In genomic region chr6:5121479-5121878, GRCh38 we compare ENCODE assay signal across 31 cellular contexts. TPM values are rescaled to one million over a fixed set of nuclear protein-coding genes. Genes with fewer than 3 reads are reported as not detected.
DNase-seq lines count a peak whose midpoint lies in the region; ATAC-seq and TF ChIP-seq lines count a peak whose summit lies in the region.
"Had no signal": no experiment of that assay in that cellular context is flagged by ENCODE, and none has a peak within 500 bp of the region (broad histone marks: within the 10 kb centered on the region; RNA-seq: fewer than 3 reads in every experiment).

No MANE protein-coding gene starts in this region.

- no peaks in the 10 kb centered on the region for H3K36me3 Mint-ChIP-seq in neural progenitor cell

- DNase-seq in MV-4-11 (lab: John Stamatoyannopoulos, UW), result peak; percentile 9
- peak; percentile 54 to 69 for DNase-seq in heart right ventricle
- peak; percentile 96 for DNase-seq in left lobe of liver (ENCODE audit: low spot score)
- no peak for DNase-seq in neural progenitor cell (ENCODE audit: low spot score)
- DNase-seq in smooth muscle cell (lab: John Stamatoyannopoulos, UW; ENCODE audit: unreplicated experiment), result no peak
- DNase-seq in central memory CD4-positive, alpha-beta T cell, result no peak
- DNase-seq in kidney glomerular epithelial cell (lab: John Stamatoyannopoulos, UW), result no peak
- DNase-seq in HT-29 (ENCODE audit: low spot score), result no peak
- DNase-seq: 8988T; ACHN; BE2C; Calu3; CD8-positive, alpha-beta memory T cell; DMS79 treated with DMSO at 0.1 percent for 48 hours; MM.1S; NCI-H1048; NCI-H1417; NCI-H187; NCI-H2081 treated with DMSO at 0.1 percent for 48 hours; NCI-H2171; NCI-H226; NCI-H524; NCI-H748 treated with DMSO at 0.1 percent for 48 hours; NK-92 treated with Interleukin-12 subunit alpha and Interleukin-12 subunit beta, amount 100 ng/mL, for 24 hours; PC-3 had no signal

- H3K9ac ChIP-seq in neural progenitor cell (no peak overlapping the region), smooth muscle cell (ENCODE audit: low read depth) (no peak overlapping the region)
- H3K9ac ChIP-seq: KMS-11 had no signal

- intact Hi-C loops in heart right ventricle (cut with DNase I), result loop anchor here in 1 of 10 donors (5.0 kb wide), 1 partner anchor 44 kb away; no protein-coding TSS in a partner anchor

- H4K20me1 ChIP-seq in neural progenitor cell (ENCODE audit: low read depth) (no peaks in the 10 kb centered on the region), smooth muscle cell (ENCODE audit: low read depth) (peaks cover 8% of the 10 kb centered on the region)

- H3K27ac ChIP-seq in heart right ventricle (peak overlapping the region in 5 of 10 donors; percentile 22 to 59 (median 48)), neural progenitor cell (no peak overlapping the region), smooth muscle cell (ENCODE audit: low read depth) (no peak overlapping the region)
- H3K27ac ChIP-seq: KMS-11, SJSA1 had no signal

- 48 to 52% methylated on average over 6 of the region's 6 CpGs for WGBS in heart right ventricle, 2 donors
- WGBS in smooth muscle cell (ENCODE audit: low lambda C conversion rate), result 84% methylated on average over 6 of the region's 6 CpGs

- H3K27ac Mint-ChIP-seq in neural progenitor cell, result peak overlapping the region; percentile 60
- H3K27ac Mint-ChIP-seq: CD14-positive monocyte; CD8-positive, alpha-beta memory T cell; IgD-negative memory B cell had no signal

- H3F3A ChIP-seq in neural progenitor cell (ENCODE audit: low read depth) (no peaks in the 10 kb centered on the region), smooth muscle cell (ENCODE audit: low read depth) (peaks cover 3% of the 10 kb centered on the region)

- H3K4me1 ChIP-seq in heart right ventricle, result peaks cover 0 to 19% (median 7%) of the 10 kb centered on the region in 9 donors
- no peaks in the 10 kb centered on the region for H3K4me1 ChIP-seq in neural progenitor cell
- peaks cover 6% of the 10 kb centered on the region for H3K4me1 ChIP-seq in smooth muscle cell (ENCODE audit: low read depth)
- H3K4me1 ChIP-seq: BE2C had no signal

- TF ChIP-seq CTCF in heart right ventricle (IDR thresholded peaks at IDR 0.05) (no peak), neural progenitor cell (IDR thresholded peaks at IDR 0.05) (no peak), smooth muscle cell (IDR thresholded peaks at IDR 0.05; ENCODE audit: borderline replicate concordance, insufficient read depth, poor library complexity, severe bottlenecking) (no peak)

- H3K4me1 Mint-ChIP-seq in neural progenitor cell, result peaks cover 3% of the 10 kb centered on the region

- no peaks in the 10 kb centered on the region for H3K36me3 ChIP-seq in heart right ventricle
- no peaks in the 10 kb centered on the region for H3K36me3 ChIP-seq in neural progenitor cell
- H3K36me3 ChIP-seq in smooth muscle cell (ENCODE audit: low read depth), result no peaks in the 10 kb centered on the region
- H3K36me3 ChIP-seq: BE2C, SJSA1 had no signal

- H3K9me3 ChIP-seq in heart right ventricle (no peaks in the 10 kb centered on the region), neural progenitor cell (ENCODE audit: low read depth) (no peaks in the 10 kb centered on the region), smooth muscle cell (replicated peaks; ENCODE audit: low read depth) (no peaks in the 10 kb centered on the region)
- H3K9me3 ChIP-seq: BE2C, SJSA1 had no signal

- no peak overlapping the region for H3K4me2 ChIP-seq in neural progenitor cell
- no peak overlapping the region for H3K4me2 ChIP-seq in smooth muscle cell
- H3K4me2 ChIP-seq: KMS-11 had no signal

- H2AFZ ChIP-seq in neural progenitor cell (replicated peaks) (no peak overlapping the region), smooth muscle cell (ENCODE audit: low read depth) (no peak overlapping the region)

- no peaks in the 10 kb centered on the region for H3K27me3 Mint-ChIP-seq in neural progenitor cell (ENCODE audit: insufficient read depth, low read depth)
- H3K27me3 Mint-ChIP-seq: CD8-positive, alpha-beta memory T cell; IgD-negative memory B cell had no signal

- no peak overlapping the region for H3K4me3 ChIP-seq in heart right ventricle
- H3K4me3 ChIP-seq in neural progenitor cell, result no peak overlapping the region
- no peak overlapping the region for H3K4me3 ChIP-seq in smooth muscle cell
- H3K4me3 ChIP-seq: SJSA1 had no signal

- H3K79me2 ChIP-seq in neural progenitor cell (ENCODE audit: low read depth) (no peaks in the 10 kb centered on the region), smooth muscle cell (ENCODE audit: low read depth) (no peaks in the 10 kb centered on the region)

- H3K4me3 Mint-ChIP-seq in neural progenitor cell, result no peak overlapping the region
- H3K4me3 Mint-ChIP-seq: CD14-positive monocyte; CD8-positive, alpha-beta memory T cell; IgD-negative memory B cell had no signal

- ATAC-seq in heart right ventricle (peak; percentile 28 to 98 (median 92)), left lobe of liver (peak; percentile 80)
- ATAC-seq: HCT116, PC-3 had no signal

- no peaks in the 10 kb centered on the region for H3K9me3 Mint-ChIP-seq in neural progenitor cell
- H3K9me3 Mint-ChIP-seq: CD8-positive, alpha-beta memory T cell; IgD-negative memory B cell had no signal

- H3K27me3 ChIP-seq in heart right ventricle (no peaks in the 10 kb centered on the region), neural progenitor cell (no peaks in the 10 kb centered on the region), smooth muscle cell (ENCODE audit: low read depth) (no peaks in the 10 kb centered on the region)
- H3K27me3 ChIP-seq: BE2C, SJSA1 had no signal

RNA-seq across cellular contexts. Expression of gene PPP1R3G, which starts 36.3 kb away (rescaled TPM):
- total RNA-seq in heart right ventricle, result 10 to 100 TPM in 3 of 10 donors, 1 to 10 TPM in 7; 6.3 to 12.2 (median 9.2) TPM
- polyA plus RNA-seq in heart right ventricle, result 1 to 10 TPM; 3.8 to 5.5 TPM
- total RNA-seq in left lobe of liver, result 0.40 TPM
- 0.15 and 0.36 TPM in 2 replicates for total RNA-seq in neural progenitor cell (ENCODE audit: low replicate concordance)
- total RNA-seq in smooth muscle cell, result 0.63 and 1.4 TPM in 2 replicates
- 1.4 and 1.8 TPM in 2 replicates for polyA plus RNA-seq in smooth muscle cell
- total RNA-seq in HT-29 (2014; rRNA removed; shearing (Covaris generic)), result 0.03 TPM in 1 of 2 replicates, not detected in the other
- total RNA-seq: CD8-positive, alpha-beta memory T cell; H4 had no signal
- polyA plus RNA-seq: CD8-positive, alpha-beta memory T cell had no signal

Comparison
In these comparisons a context has a peak if more than half of its experiments do, and no peak if none do; other contexts are left out.
1. DNase-seq: peak in MV-4-11 (single experiment), heart right ventricle (2 of 2) and left lobe of liver (single experiment); none in neural progenitor cell (single experiment), smooth muscle cell (single experiment), central memory CD4-positive, alpha-beta T cell (single experiment), kidney glomerular epithelial cell (single experiment) and HT-29 (single experiment).